Comparison of ENCODE assay signal across 17 cellular contexts in the genomic region with DNA sequence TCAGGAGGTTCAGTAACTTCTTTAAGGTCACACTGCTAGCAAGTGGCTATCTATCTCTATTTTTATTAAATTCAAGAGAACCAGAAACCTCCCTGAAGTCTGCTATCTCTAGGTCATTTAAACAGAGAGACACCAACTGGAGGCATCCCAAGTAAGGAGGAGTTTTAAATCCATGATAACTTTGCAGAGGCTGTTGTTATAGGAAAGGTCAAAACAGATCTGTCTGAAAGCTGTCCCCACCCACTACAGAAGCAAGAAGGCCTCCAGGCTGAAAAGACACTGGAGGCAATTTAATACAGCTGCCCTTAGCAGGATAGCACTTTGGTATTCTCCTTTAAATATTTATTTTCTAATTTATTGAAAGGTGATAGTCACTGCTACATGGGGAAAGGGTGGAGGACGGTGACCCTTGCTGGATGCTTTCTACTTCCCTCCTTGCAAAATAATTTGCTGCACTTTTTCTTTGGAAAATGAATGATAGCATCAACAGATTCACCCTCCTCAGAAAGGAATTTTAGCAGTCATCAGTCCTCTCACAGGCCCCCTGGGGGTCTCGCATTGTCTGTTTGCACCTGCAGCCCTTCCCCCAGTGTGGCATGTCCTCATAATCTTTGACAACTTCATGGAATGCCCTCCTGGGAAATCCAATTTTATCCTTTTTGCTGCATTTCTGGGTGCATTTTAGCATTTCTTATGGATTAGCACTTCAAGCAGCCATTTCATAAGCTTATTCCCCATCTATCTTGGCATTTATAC.
DNase-seq lines count a peak whose midpoint lies in the region; ATAC-seq and TF ChIP-seq lines count a peak whose summit lies in the region.
"Had no signal": no experiment of that assay in that cellular context is flagged by ENCODE, and none has a peak within 500 bp of the region (broad histone marks: within the 10 kb centered on the region; RNA-seq: fewer than 3 reads in every experiment).

No MANE protein-coding gene starts in this region.

- TF ChIP-seq CTCF in H9 (conservative IDR thresholded peaks at IDR 0.05) = no peak
- TF ChIP-seq CTCF in esophagus muscularis mucosa (IDR thresholded peaks at IDR 0.05) = no peak
- no peak for TF ChIP-seq CTCF in neural crest cell (conservative IDR thresholded peaks at IDR 0.05)

- H3K27ac Mint-ChIP-seq in H9 (peak overlapping the region in 2 of 3 experiments; percentile 41 to 97; a peak in 2 of 7 replicates), neural crest cell (ENCODE audit: unreplicated experiment) (peak overlapping the region; percentile 97)
- H3K27ac Mint-ChIP-seq in stimulated activated naive CD8-positive, alpha-beta T cell treated with anti-CD3 and anti-CD28 coated beads, Interleukin-15, amount 100 ng/mL, for 72 hours = no peak overlapping the region
- H3K27ac Mint-ChIP-seq: activated CD8-positive, alpha-beta T cell treated with anti-CD3 and anti-CD28 coated beads for 36 hours; B cell; stimulated activated effector memory CD8-positive, alpha-beta T cell treated with anti-CD3 and anti-CD28 coated beads, Interleukin-12 subunit alpha, Interleukin-12 subunit beta, amount 100 ng/mL, for 72 hours; T-helper 1 cell treated with Interleukin-12 subunit alpha and Interleukin-12 subunit beta and Interleukin-4 antibody, amounts not matched to agents 30 μg/mL and 1 μg/mL, for 36 hours had no signal

- no peak overlapping the region for H2AFZ ChIP-seq in H9 (ENCODE audit: low read length)

- peak; percentile 43 for DNase-seq in H9
- DNase-seq in NCI-H2227 treated with DMSO at 0.1 percent for 48 hours (lab: John Stamatoyannopoulos, UW) = peak; percentile 8
- DNase-seq in esophagus muscularis mucosa (ENCODE audit: extremely low spot score) = peak; percentile 86
- DNase-seq in neural crest cell (ENCODE audit: low read depth, low spot score) = no peak
- DNase-seq in A172 (ENCODE audit: low spot score) = no peak
- no peak for DNase-seq in stimulated activated naive CD8-positive, alpha-beta T cell treated with anti-CD3 and anti-CD28 coated beads, Interleukin-15, amount 100 ng/mL, for 72 hours
- DNase-seq: activated CD8-positive, alpha-beta T cell treated with anti-CD3 and anti-CD28 coated beads for 36 hours; activated naive CD4-positive, alpha-beta T cell treated with anti-CD3 and anti-CD28 coated beads, Interleukin-2, amount 50 U/mL, for 16 hours; GF-D8; occipital lobe; stimulated activated CD4-positive, alpha-beta T cell treated with anti-CD3 and anti-CD28 coated beads, Interleukin-2, amount 100 ng/mL, for 24 hours had no signal

- no peak for TF ChIP-seq POLR2A in esophagus muscularis mucosa (IDR thresholded peaks at IDR 0.05; ENCODE audit: low read depth)

- H4K8ac ChIP-seq in H9 (replicated peaks; ENCODE audit: insufficient read length, low read depth, low read length) = no peak overlapping the region

- H3T11ph ChIP-seq in H9 (ENCODE audit: low read length) = no peak overlapping the region

- peaks cover 11% of the 10 kb centered on the region for H3K9me3 ChIP-seq in H9 (ENCODE audit: control insufficient read depth, low read depth, low read length)
- H3K9me3 ChIP-seq in esophagus muscularis mucosa = no peaks in the 10 kb centered on the region

- H2BK5ac ChIP-seq in H9 (ENCODE audit: insufficient read length, low read length) = no peak overlapping the region

- no peak for ATAC-seq in GM18517 (IDR thresholded peaks at IDR 0.05; ENCODE audit: unreplicated experiment)
- no peak for ATAC-seq in HG03521 (IDR thresholded peaks at IDR 0.05; ENCODE audit: unreplicated experiment)
- no peak for ATAC-seq in stimulated activated naive CD8-positive, alpha-beta T cell treated with anti-CD3 and anti-CD28 coated beads, Interleukin-15, amount 100 ng/mL, for 72 hours
- ATAC-seq: activated CD8-positive, alpha-beta T cell treated with anti-CD3 and anti-CD28 coated beads for 36 hours; stimulated activated effector memory CD8-positive, alpha-beta T cell treated with anti-CD3 and anti-CD28 coated beads, Interleukin-12 subunit alpha, Interleukin-12 subunit beta, amount 100 ng/mL, for 72 hours had no signal

- H3K4me2 ChIP-seq in H9 (ENCODE audit: insufficient read depth, insufficient read length, low read length) = peak overlapping the region; percentile 3

- H3K14ac ChIP-seq in H9 (ENCODE audit: insufficient read depth, low read length) = no peak overlapping the region

- H4K5ac ChIP-seq in H9 (ENCODE audit: insufficient read length, low read depth, low read length) = no peak overlapping the region

- no peaks in the 10 kb centered on the region for H4K20me1 ChIP-seq in H9 (ENCODE audit: control insufficient read depth, insufficient read depth, insufficient read length)

- H2BK20ac ChIP-seq in H9 (ENCODE audit: low read depth, low read length, poor library complexity, severe bottlenecking) = no peak overlapping the region

- no peak overlapping the region for H3K4ac ChIP-seq in H9 (ENCODE audit: low read depth, low read length)

- H3K4me3 ChIP-seq in esophagus muscularis mucosa = no peak overlapping the region

- H3K4me1 Mint-ChIP-seq in H9 (peaks cover 14 to 18% of the 10 kb centered on the region in 2 experiments), neural crest cell (peaks cover 29% of the 10 kb centered on the region)
- H3K4me1 Mint-ChIP-seq in stimulated activated naive CD8-positive, alpha-beta T cell treated with anti-CD3 and anti-CD28 coated beads, Interleukin-15, amount 100 ng/mL, for 72 hours = peaks cover 6% of the 10 kb centered on the region
- H3K4me1 Mint-ChIP-seq: B cell; stimulated activated effector memory CD8-positive, alpha-beta T cell treated with anti-CD3 and anti-CD28 coated beads, Interleukin-12 subunit alpha, Interleukin-12 subunit beta, amount 100 ng/mL, for 72 hours had no signal

- H3K4me1 ChIP-seq in H9 (ENCODE audit: insufficient read depth, low read length) (peaks cover 8% of the 10 kb centered on the region; the same call in 1 of the 2 replicates), esophagus muscularis mucosa (peaks cover 17 to 38% (median 33%) of the 10 kb centered on the region in 4 donors)

- no CpG with 5 or more reads among the region's 2 CpGs for WGBS in H9 (ENCODE audit: extremely low coverage, insufficient read length, low lambda C conversion rate)
- WGBS in esophagus muscularis mucosa = 80% methylated on average over 2 of the region's 2 CpGs

- no peak overlapping the region for H4K91ac ChIP-seq in H9 (ENCODE audit: insufficient read length, low read depth, low read length)

- H3K4me3 Mint-ChIP-seq in H9 (no peak overlapping the region), neural crest cell (peak overlapping the region; percentile 33)
- no peak overlapping the region for H3K4me3 Mint-ChIP-seq in stimulated activated naive CD8-positive, alpha-beta T cell treated with anti-CD3 and anti-CD28 coated beads, Interleukin-15, amount 100 ng/mL, for 72 hours
- H3K4me3 Mint-ChIP-seq: activated CD8-positive, alpha-beta T cell treated with anti-CD3 and anti-CD28 coated beads for 36 hours; B cell; stimulated activated effector memory CD8-positive, alpha-beta T cell treated with anti-CD3 and anti-CD28 coated beads, Interleukin-12 subunit alpha, Interleukin-12 subunit beta, amount 100 ng/mL, for 72 hours; T-helper 1 cell treated with Interleukin-12 subunit alpha and Interleukin-12 subunit beta and Interleukin-4 antibody, amounts not matched to agents 30 μg/mL and 1 μg/mL, for 36 hours had no signal

- intact Hi-C loops in esophagus muscularis mucosa (cut with DNase I) = no loop called here

- no peaks in the 10 kb centered on the region for H3K79me1 ChIP-seq in H9 (ENCODE audit: insufficient read depth, low read depth, low read length, poor library complexity, severe bottlenecking)

- H3K79me2 ChIP-seq in H9 (ENCODE audit: insufficient read depth, low read length) = no peaks in the 10 kb centered on the region

- no peaks in the 10 kb centered on the region for H3K23me2 ChIP-seq in H9 (ENCODE audit: insufficient read length, low read depth, low read length, poor library complexity, severe bottlenecking)

- no peaks in the 10 kb centered on the region for H3K27me3 ChIP-seq in H9 (ENCODE audit: insufficient read depth, low read length)
- no peaks in the 10 kb centered on the region for H3K27me3 ChIP-seq in esophagus muscularis mucosa

- H3K27ac ChIP-seq in H9 (ENCODE audit: insufficient read length, low read depth, low read length) = no peak overlapping the region
- peak overlapping the region; percentile 29 to 41 (median 36) for H3K27ac ChIP-seq in esophagus muscularis mucosa (replicated peaks in 1 of 4)
- H3K27ac ChIP-seq: HL-60 had no signal

- peaks cover 45% of the 10 kb centered on the region for H3K27me3 Mint-ChIP-seq in H9 (ENCODE audit: low read depth)
- no peaks in the 10 kb centered on the region for H3K27me3 Mint-ChIP-seq in neural crest cell (ENCODE audit: low read depth)
- peaks cover 10% of the 10 kb centered on the region for H3K27me3 Mint-ChIP-seq in stimulated activated naive CD8-positive, alpha-beta T cell treated with anti-CD3 and anti-CD28 coated beads, Interleukin-15, amount 100 ng/mL, for 72 hours
- H3K27me3 Mint-ChIP-seq: activated CD8-positive, alpha-beta T cell treated with anti-CD3 and anti-CD28 coated beads for 36 hours had no signal

- no peak overlapping the region for H2BK12ac ChIP-seq in H9 (ENCODE audit: insufficient read length, low read depth, low read length)

- H3K9me3 Mint-ChIP-seq in H9 (peaks cover 15 to 17% of the 10 kb centered on the region in 2 experiments), neural crest cell (peaks cover 7% of the 10 kb centered on the region)
- H3K9me3 Mint-ChIP-seq in stimulated activated naive CD8-positive, alpha-beta T cell treated with anti-CD3 and anti-CD28 coated beads, Interleukin-15, amount 100 ng/mL, for 72 hours = peaks cover 0 to 9% of the 10 kb centered on the region in 2 donors
- H3K9me3 Mint-ChIP-seq: activated CD8-positive, alpha-beta T cell treated with anti-CD3 and anti-CD28 coated beads for 36 hours; T-helper 1 cell treated with Interleukin-12 subunit alpha and Interleukin-12 subunit beta and Interleukin-4 antibody, amounts not matched to agents 30 μg/mL and 1 μg/mL, for 36 hours had no signal

- H3K18ac ChIP-seq in H9 (ENCODE audit: insufficient read length, low read depth, low read length) = no peak overlapping the region

- no peak overlapping the region for H2BK15ac ChIP-seq in H9 (ENCODE audit: low read depth, low read length)

- H2AK5ac ChIP-seq in H9 (ENCODE audit: insufficient read length, low read length) = no peak overlapping the region

- no peaks in the 10 kb centered on the region for H3K36me3 ChIP-seq in esophagus muscularis mucosa

- TF ChIP-seq EP300 in esophagus muscularis mucosa (IDR thresholded peaks at IDR 0.05) = no peak

- H3K36me3 Mint-ChIP-seq in H9 (ENCODE audit: insufficient read depth in 1 of 3, low read depth in 3 of 3) (peaks cover 8 to 18% (median 10%) of the 10 kb centered on the region in 3 experiments; a peak in 6 of 7 replicates), neural crest cell (ENCODE audit: low read depth) (peaks cover 10% of the 10 kb centered on the region)
- H3K36me3 Mint-ChIP-seq: stimulated activated effector memory CD8-positive, alpha-beta T cell treated with anti-CD3 and anti-CD28 coated beads, Interleukin-12 subunit alpha, Interleukin-12 subunit beta, amount 100 ng/mL, for 72 hours had no signal

- no peak overlapping the region for H2BK120ac ChIP-seq in H9 (ENCODE audit: low read depth, low read length, poor library complexity, severe bottlenecking)

- no peak overlapping the region for H3K9ac ChIP-seq in H9 (ENCODE audit: extremely low read depth, insufficient read length, low read length)

- no peak overlapping the region for H3K56ac ChIP-seq in H9 (ENCODE audit: insufficient read length, low read depth, low read length)

- H3K23ac ChIP-seq in H9 (ENCODE audit: insufficient read length, low read depth, low read length) = no peak overlapping the region

Comparison
In these comparisons a context has a peak if more than half of its experiments do, and no peak if none do; other contexts are left out.
1. DNase-seq: peak in H9 (single experiment), NCI-H2227 treated with DMSO at 0.1 percent for 48 hours (single experiment) and esophagus muscularis mucosa (single experiment); none in neural crest cell (single experiment), A172 (single experiment) and stimulated activated naive CD8-positive, alpha-beta T cell treated with anti-CD3 and anti-CD28 coated beads, Interleukin-15, amount 100 ng/mL, for 72 hours (0 of 2).
2. H3K27ac Mint-ChIP-seq: peak in H9 (2 of 3) and neural crest cell (single experiment); none in stimulated activated naive CD8-positive, alpha-beta T cell treated with anti-CD3 and anti-CD28 coated beads, Interleukin-15, amount 100 ng/mL, for 72 hours (0 of 2).